Comparison of ENCODE assay signal across 8 cellular contexts in the genomic region with DNA sequence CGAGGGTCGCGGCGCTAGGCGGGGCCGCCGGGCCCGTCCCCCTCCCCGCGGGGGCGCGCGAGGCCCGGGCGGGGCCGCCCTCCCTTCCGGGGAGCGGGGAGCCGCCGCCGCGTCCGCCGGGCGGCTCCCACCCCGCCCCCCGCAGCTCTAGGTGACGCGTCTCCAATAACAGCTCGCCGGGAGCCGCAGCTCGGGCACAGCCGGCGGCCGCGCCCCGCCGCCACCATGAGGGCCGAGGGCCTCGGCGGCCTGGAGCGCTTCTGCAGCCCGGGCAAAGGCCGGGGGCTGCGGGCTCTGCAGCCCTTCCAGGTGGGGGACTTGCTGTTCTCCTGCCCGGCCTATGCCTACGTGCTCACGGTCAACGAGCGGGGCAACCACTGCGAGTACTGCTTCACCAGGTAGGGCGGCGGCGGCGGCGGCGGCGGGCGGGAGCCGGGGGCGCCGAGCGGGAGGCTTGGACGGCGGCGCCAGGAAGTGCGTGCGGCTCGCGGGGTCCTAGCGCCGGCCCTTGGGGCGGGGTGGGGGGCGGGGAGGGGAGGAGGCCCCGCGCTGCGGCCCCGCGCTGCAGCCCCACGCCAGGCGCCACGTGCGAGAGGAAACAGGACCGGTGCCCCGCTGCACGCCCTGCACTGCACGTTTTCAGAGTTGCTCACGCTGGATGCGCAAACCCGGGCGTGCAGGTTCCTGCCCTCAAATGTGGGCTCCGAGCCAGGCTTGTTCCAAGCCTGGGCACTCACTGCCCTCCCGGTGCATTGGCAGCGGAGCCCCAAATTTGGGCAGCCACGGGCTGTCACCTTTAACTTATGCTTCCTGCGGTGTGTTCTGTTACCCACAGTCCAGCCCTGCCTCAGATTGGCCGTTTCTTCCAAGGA. TPM values are rescaled to one million over a fixed set of nuclear protein-coding genes. Genes with fewer than 3 reads are reported as not detected.
DNase-seq lines count a peak whose midpoint lies in the region; ATAC-seq and TF ChIP-seq lines count a peak whose summit lies in the region.

A gene with protein sequence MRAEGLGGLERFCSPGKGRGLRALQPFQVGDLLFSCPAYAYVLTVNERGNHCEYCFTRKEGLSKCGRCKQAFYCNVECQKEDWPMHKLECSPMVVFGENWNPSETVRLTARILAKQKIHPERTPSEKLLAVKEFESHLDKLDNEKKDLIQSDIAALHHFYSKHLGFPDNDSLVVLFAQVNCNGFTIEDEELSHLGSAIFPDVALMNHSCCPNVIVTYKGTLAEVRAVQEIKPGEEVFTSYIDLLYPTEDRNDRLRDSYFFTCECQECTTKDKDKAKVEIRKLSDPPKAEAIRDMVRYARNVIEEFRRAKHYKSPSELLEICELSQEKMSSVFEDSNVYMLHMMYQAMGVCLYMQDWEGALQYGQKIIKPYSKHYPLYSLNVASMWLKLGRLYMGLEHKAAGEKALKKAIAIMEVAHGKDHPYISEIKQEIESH (plus strand): TSS at position 130 of the 872 bp plus-strand sequence. CDS start 96 bp downstream, at position 226.

- H3K36me3 ChIP-seq in OCI-LY3 (replicated peaks; ENCODE audit: low read depth, low read length): peaks cover 14% of the 10 kb centered on the region
- H3K36me3 ChIP-seq in esophagus (ENCODE audit: control insufficient read depth in 2 of 2, insufficient read depth in 2 of 2, low read length in 1 of 2): no peaks in the 10 kb centered on the region
- H3K36me3 ChIP-seq in muscle layer of duodenum (ENCODE audit: control insufficient read depth in 1 of 2, insufficient read depth in 2 of 2, low read length in 2 of 2): no peaks in the 10 kb centered on the region

- H3K9me3 ChIP-seq in OCI-LY3 (ENCODE audit: insufficient read depth, low read length): no peaks in the 10 kb centered on the region
- H3K9me3 ChIP-seq in esophagus (ENCODE audit: control insufficient read depth in 2 of 2, insufficient read depth in 1 of 2, low read depth in 1 of 2, low read length in 1 of 2): no peaks in the 10 kb centered on the region
- H3K9me3 ChIP-seq in muscle layer of duodenum (ENCODE audit: control insufficient read depth in 1 of 2, low read length in 2 of 2): no peaks in the 10 kb centered on the region

- H2AFZ ChIP-seq in OCI-LY3 (ENCODE audit: low read depth, low read length): peak within 1 kb of the TSS; percentile 90

- peak within 1 kb of the TSS; percentile 92 for H3K4me3 ChIP-seq in OCI-LY3 (ENCODE audit: low read length)
- H3K4me3 ChIP-seq in esophagus (ENCODE audit: low read depth in 1 of 2, low read length in 2 of 2): peak within 1 kb of the TSS; percentile 84 to 88
- peak within 1 kb of the TSS; percentile 84 for H3K4me3 ChIP-seq in muscle layer of duodenum (ENCODE audit: low read depth in 1 of 2, low read length in 2 of 2)

- WGBS in esophagus, 2 donors: 0 to 1% methylated on average over 57 to 98 of the region's 98 CpGs

- peak; percentile 88 for DNase-seq in COR-L47 (lab: John Stamatoyannopoulos, UW)
- peak; percentile 76 for DNase-seq in activated T-cell treated with anti-CD3 and anti-CD28 coated beads, Interleukin-2, amount 50 U/mL, for 1 hour
- peak; percentile 10 to 63 for DNase-seq in stimulated activated CD8-positive, alpha-beta memory T cell treated with anti-CD3 and anti-CD28 coated beads, Interleukin-7, amount 100 ng/mL, for 4 hours (ENCODE audit: low read depth in 2 of 2)

- ATAC-seq in GM19438 (IDR thresholded peaks at IDR 0.05; ENCODE audit: low read depth, unreplicated experiment) (peak; percentile 70), HG03571 (IDR thresholded peaks at IDR 0.05; ENCODE audit: unreplicated experiment) (peak; percentile 72)

- H3K4me2 ChIP-seq in OCI-LY3 (ENCODE audit: low read length): peak within 1 kb of the TSS; percentile 98

- H3K27me3 ChIP-seq in OCI-LY3 (ENCODE audit: low read depth, low read length): no peaks in the 10 kb centered on the region
- no peaks in the 10 kb centered on the region for H3K27me3 ChIP-seq in esophagus (ENCODE audit: control insufficient read depth in 1 of 2, insufficient read depth in 2 of 2, low read length in 2 of 2)
- no peaks in the 10 kb centered on the region for H3K27me3 ChIP-seq in muscle layer of duodenum (ENCODE audit: low read depth, low read length)

- peak within 1 kb of the TSS; percentile 98 for H3K9ac ChIP-seq in OCI-LY3 (ENCODE audit: low read length)

- H3K4me1 ChIP-seq in OCI-LY3 (ENCODE audit: low read length) (peaks cover 46% of the 10 kb centered on the region), esophagus (ENCODE audit: control insufficient read depth in 2 of 2, insufficient read depth in 2 of 2, low read length in 1 of 2) (peaks cover 0 to 6% of the 10 kb centered on the region in 2 donors), muscle layer of duodenum (ENCODE audit: control insufficient read depth in 1 of 2, insufficient read depth in 2 of 2, low read length in 2 of 2) (peaks cover 4 to 6% of the 10 kb centered on the region in 2 donors)

- H3K79me2 ChIP-seq in OCI-LY3 (ENCODE audit: low read length): peaks cover 59% of the 10 kb centered on the region

- no peaks in the 10 kb centered on the region for H4K20me1 ChIP-seq in OCI-LY3 (ENCODE audit: insufficient read depth, low read length)

- H3K27ac ChIP-seq in OCI-LY3 (ENCODE audit: low read length) (peak within 1 kb of the TSS; percentile 87), esophagus (ENCODE audit: low read depth in 2 of 2, low read length in 1 of 2) (peak within 1 kb of the TSS; percentile 86 to 94), muscle layer of duodenum (ENCODE audit: low read length) (peak within 1 kb of the TSS; percentile 76)

- no peak for TF ChIP-seq CTCF in OCI-LY3 (IDR thresholded peaks at IDR 0.05; ENCODE audit: low read depth, low read length)

RNA-seq across cellular contexts. Expression of the gene that starts here (rescaled TPM):
- 10 to 100 TPM; 17.5 to 20.4 TPM for polyA plus RNA-seq in esophagus

Comparison
In these comparisons a context has a peak if more than half of its experiments do, and no peak if none do; other contexts are left out.
1. Peak in every context shown above with its lines: DNase-seq, ATAC-seq, H3K4me3 ChIP-seq and H3K27ac ChIP-seq.
2. DNase-seq: peak in every context shown above with its lines; median percentile 88 in COR-L47; 76 in activated T-cell treated with anti-CD3 and anti-CD28 coated beads, Interleukin-2, amount 50 U/mL, for 1 hour; 36 in stimulated activated CD8-positive, alpha-beta memory T cell treated with anti-CD3 and anti-CD28 coated beads, Interleukin-7, amount 100 ng/mL, for 4 hours.